ENCODE assay signal across 1 cellular context in genomic region chr20:227439-228105, GRCh38.
TF ChIP-seq lines count a peak whose summit lies in the region.

No MANE protein-coding gene starts in this region.

TF ChIP-seq in WTC11, 78 proteins besides CTCF, POLR2A, EP300 and RAD21 (continued from another document):
- TF ChIP-seq ZNF532 (CRISPR knock-in tag; IDR thresholded peaks at IDR 0.05; ENCODE audit: borderline replicate concordance): no peak
